In the genomic region with DNA sequence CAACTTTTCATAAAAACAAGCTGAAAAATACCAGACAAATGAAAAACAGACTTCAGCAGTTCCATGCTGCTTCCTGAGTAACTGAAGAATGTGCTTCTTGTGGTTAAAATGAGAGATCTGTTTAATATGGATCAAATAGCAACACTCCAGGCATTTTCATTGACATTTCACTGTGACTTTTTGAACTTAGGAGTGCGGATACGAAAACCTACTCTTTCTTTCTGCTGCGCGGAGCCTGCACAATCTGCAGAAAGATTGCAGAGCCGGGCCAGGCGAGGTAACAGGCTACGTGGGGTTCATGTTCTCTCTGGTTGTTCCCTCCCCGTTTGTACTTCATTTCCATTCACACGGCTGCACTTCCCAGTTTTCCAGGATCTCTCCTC, we compare ENCODE assay signal across 8 cellular contexts. TPM values are rescaled to one million over a fixed set of nuclear protein-coding genes. Genes with fewer than 3 reads are reported as not detected.
DNase-seq lines count a peak whose midpoint lies in the region; ATAC-seq and TF ChIP-seq lines count a peak whose summit lies in the region.

No MANE protein-coding gene starts in this region.

- no peak for ATAC-seq in activated CD8-positive, alpha-beta T cell treated with anti-CD3 and anti-CD28 coated beads for 36 hours

- peak overlapping the region; percentile 86 for H3K4me3 ChIP-seq in AG09309 (ENCODE audit: control insufficient read depth, low read depth, low read length)
- H3K4me3 ChIP-seq in left ventricle myocardium inferior = peak overlapping the region; percentile 80
- H3K4me3 ChIP-seq in sigmoid colon = peak overlapping the region; percentile 58 to 85 (median 78)

- no peaks in the 10 kb centered on the region for H3K27me3 Mint-ChIP-seq in activated CD8-positive, alpha-beta T cell treated with anti-CD3 and anti-CD28 coated beads for 36 hours

- CTCF ChIA-PET in activated CD8-positive, alpha-beta T cell treated with anti-CD3 and anti-CD28 coated beads for 36 hours (lab: Charles Lee) = interaction anchor here (0.8 to 10.8 kb wide), 17 partner anchors 9 to 317 kb away, joined by 3 to 201 read pairs (median 17); partner anchors contain the start of gene PSMD12

- no peaks in the 10 kb centered on the region for H3K9me3 Mint-ChIP-seq in activated CD8-positive, alpha-beta T cell treated with anti-CD3 and anti-CD28 coated beads for 36 hours

- H3K4me3 Mint-ChIP-seq in activated CD8-positive, alpha-beta T cell treated with anti-CD3 and anti-CD28 coated beads for 36 hours = peak overlapping the region; percentile 73

- no peak for TF ChIP-seq CTCF in AG09309 (IDR thresholded peaks at IDR 0.05; ENCODE audit: control insufficient read depth, insufficient read depth, low read depth, low read length, missing control alignments)
- TF ChIP-seq CTCF in GM20000 (IDR thresholded peaks at IDR 0.05; ENCODE audit: extremely low read depth, missing control alignments) = no peak
- no peak for TF ChIP-seq CTCF in activated CD8-positive, alpha-beta T cell treated with anti-CD3 and anti-CD28 coated beads for 36 hours (IDR thresholded peaks at IDR 0.05)
- TF ChIP-seq CTCF in left ventricle myocardium inferior (IDR thresholded peaks at IDR 0.05; ENCODE audit: borderline replicate concordance) = no peak
- no peak for TF ChIP-seq CTCF in sigmoid colon (IDR thresholded peaks at IDR 0.05)

- no peaks in the 10 kb centered on the region for H3K9me3 ChIP-seq in left ventricle myocardium inferior (replicated peaks)
- H3K9me3 ChIP-seq in sigmoid colon = no peaks in the 10 kb centered on the region

- H3K4me1 ChIP-seq in left ventricle myocardium inferior (peaks cover 58% of the 10 kb centered on the region), sigmoid colon (peaks cover 0 to 26% (median 19%) of the 10 kb centered on the region in 4 donors)

- H3K27ac ChIP-seq in left ventricle myocardium inferior (replicated peaks) (peak overlapping the region; percentile 96), sigmoid colon (peak overlapping the region; percentile 91 to 96 (median 93))

- intact Hi-C loops in activated CD8-positive, alpha-beta T cell treated with anti-CD3 and anti-CD28 coated beads for 36 hours (cut with micrococcal nuclease) = loop anchor here (5.0 kb wide), 2 partner anchors 56 to 226 kb away; no protein-coding TSS in a partner anchor
- intact Hi-C loops in left ventricle myocardium inferior (cut with micrococcal nuclease) (loop anchor here (5.0 kb wide), 1 partner anchor 311 kb away; no protein-coding TSS in a partner anchor), sigmoid colon (cut with DNase I) (loop anchor here (5.0 kb wide), 2 partner anchors 116 to 256 kb away; no protein-coding TSS in a partner anchor)

- TF ChIP-seq POLR2A in sigmoid colon (IDR thresholded peaks at IDR 0.05) = no peak

- DNase-seq in AG09309 (ENCODE audit: low read depth) = no peak
- DNase-seq in GM20000 (ENCODE audit: low spot score) = peak; percentile 38
- peak; percentile 48 for DNase-seq in activated CD8-positive, alpha-beta T cell treated with anti-CD3 and anti-CD28 coated beads for 36 hours
- DNase-seq in left ventricle myocardium inferior = no peak
- peak; percentile 68 for DNase-seq in sigmoid colon
- DNase-seq in NCI-H1105 treated with DMSO at 0.1 percent for 48 hours (lab: John Stamatoyannopoulos, UW) = no peak
- no peak for DNase-seq in T1000 (lab: John Stamatoyannopoulos, UW)
- DNase-seq in activated CD8-positive, alpha-beta memory T cell treated with anti-CD3 and anti-CD28 coated beads, Interleukin-2, amount 50 U/mL, for 48 hours = no peak

- H3K36me3 ChIP-seq in left ventricle myocardium inferior = no peaks in the 10 kb centered on the region
- no peaks in the 10 kb centered on the region for H3K36me3 ChIP-seq in sigmoid colon

- peak overlapping the region; percentile 86 for H3K27ac Mint-ChIP-seq in activated CD8-positive, alpha-beta T cell treated with anti-CD3 and anti-CD28 coated beads for 36 hours

- H3K27me3 ChIP-seq in left ventricle myocardium inferior (ENCODE audit: low read depth) (no peaks in the 10 kb centered on the region), sigmoid colon (no peaks in the 10 kb centered on the region)

- POLR2A ChIA-PET in activated CD8-positive, alpha-beta T cell treated with anti-CD3 and anti-CD28 coated beads for 36 hours (lab: Charles Lee) = interaction anchor here (1.4 to 6.6 kb wide), 5 partner anchors 11 to 101 kb away, joined by 3 to 86 read pairs (median 9); partner anchors contain the start of gene PSMD12

- WGBS in sigmoid colon, 2 donors = 1 to 6% methylated on average over 9 of the region's 9 CpGs

- H3K4me1 Mint-ChIP-seq in activated CD8-positive, alpha-beta T cell treated with anti-CD3 and anti-CD28 coated beads for 36 hours (ENCODE audit: low read depth) = peaks cover 36% of the 10 kb centered on the region

- H3K36me3 Mint-ChIP-seq in activated CD8-positive, alpha-beta T cell treated with anti-CD3 and anti-CD28 coated beads for 36 hours (ENCODE audit: low read depth) = peaks cover 15% of the 10 kb centered on the region

- no peak for TF ChIP-seq EP300 in sigmoid colon (IDR thresholded peaks at IDR 0.05)

RNA-seq across cellular contexts. Expression of gene PITPNC1, which starts 0.6 kb away (rescaled TPM):
- 10 to 100 TPM; 51.8 to 56.3 TPM for total RNA-seq in activated CD8-positive, alpha-beta T cell treated with anti-CD3 and anti-CD28 coated beads for 36 hours
- total RNA-seq in left ventricle myocardium inferior (8.1 TPM), sigmoid colon (10 to 100 TPM in 1 of 4 donors, 1 to 10 TPM in 3; 3.6 to 14.7 (median 7.8) TPM)
- polyA plus RNA-seq in sigmoid colon = 10 to 100 TPM in 1 of 3 donors, 1 to 10 TPM in 2; 3.0 to 15.7 (median 5.3) TPM

RNA-seq across cellular contexts. Expression of gene PSMD12, which starts 10.1 kb away (rescaled TPM):
- total RNA-seq in activated CD8-positive, alpha-beta T cell treated with anti-CD3 and anti-CD28 coated beads for 36 hours = 10 to 100 TPM; 80.9 to 89.1 TPM
- total RNA-seq in left ventricle myocardium inferior (45.0 TPM), sigmoid colon (10 to 100 TPM; 30.0 to 38.9 (median 33.0) TPM)
- polyA plus RNA-seq in sigmoid colon = 10 to 100 TPM; 11.4 to 21.1 (median 15.7) TPM

Comparison
In these comparisons a context has a peak if more than half of its experiments do, and no peak if none do; other contexts are left out.
1. DNase-seq: peak in GM20000 (single experiment), activated CD8-positive, alpha-beta T cell treated with anti-CD3 and anti-CD28 coated beads for 36 hours (single experiment) and sigmoid colon (single experiment); none in AG09309 (single experiment), left ventricle myocardium inferior (single experiment), NCI-H1105 treated with DMSO at 0.1 percent for 48 hours (single experiment), T1000 (single experiment) and activated CD8-positive, alpha-beta memory T cell treated with anti-CD3 and anti-CD28 coated beads, Interleukin-2, amount 50 U/mL, for 48 hours (single experiment).
2. Peak in every context shown above with its lines, with median percentiles within 50 percentile points of each other: H3K4me3 ChIP-seq.